In the genomic region with DNA sequence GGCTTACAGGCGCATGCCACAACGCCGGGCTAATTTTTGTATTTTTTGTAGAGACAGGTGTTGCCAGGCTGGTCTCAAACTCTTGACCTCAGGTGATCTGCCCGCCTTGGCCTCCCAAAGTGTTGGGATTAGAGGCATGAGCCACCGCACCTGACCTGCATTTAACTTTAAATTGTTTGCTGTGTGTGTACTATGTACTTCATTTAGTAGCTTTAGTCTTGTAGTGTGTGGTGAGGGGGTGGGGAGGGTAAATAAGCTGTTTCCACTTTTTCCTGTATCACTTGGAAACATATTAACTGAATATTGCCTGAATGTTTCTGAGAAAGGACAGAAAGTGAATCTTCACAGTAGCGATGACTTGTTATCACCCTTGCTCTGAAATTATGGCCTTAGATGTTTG, we compare ENCODE assay signal across 38 cellular contexts. TPM values are rescaled to one million over a fixed set of nuclear protein-coding genes. Genes with fewer than 3 reads are reported as not detected.
"Had no signal": no experiment of that assay in that cellular context is flagged by ENCODE, and none has a peak within 500 bp of the region (broad histone marks: within the 10 kb centered on the region; RNA-seq: fewer than 3 reads in every experiment).

No MANE protein-coding gene starts in this region.

- H3K27ac ChIP-seq: epithelial cell of prostate, esophagus squamous epithelium, gastroesophageal sphincter had no signal

- H3K4me3 Mint-ChIP-seq: activated CD4-positive, alpha-beta memory T cell treated with anti-CD3 and anti-CD28 coated beads for 36 hours; activated CD4-positive, alpha-beta T cell treated with anti-CD3 and anti-CD28 coated beads for 36 hours; activated CD4-positive, alpha-beta T cell treated with anti-CD3 and anti-CD28 coated beads, Interleukin-2, amount 10 ng/mL, durations not matched to agents 24 days and 14 days; activated CD8-positive, alpha-beta memory T cell treated with anti-CD3 and anti-CD28 coated beads, Interleukin-2, amount 10 ng/mL, durations not matched to agents 7 days and 5 days; activated CD8-positive, alpha-beta T cell treated with anti-CD3 and anti-CD28 coated beads, Interleukin-2, amount 10 ng/mL, durations not matched to agents 7 days and 5 days; activated naive CD4-positive, alpha-beta T cell treated with anti-CD3 and anti-CD28 coated beads for 36 hours; activated naive CD4-positive, alpha-beta T cell treated with anti-CD3 and anti-CD28 coated beads, Interleukin-2, amount 50 U/mL, for 24 hours; activated naive CD8-positive, alpha-beta T cell treated with anti-CD3 and anti-CD28 coated beads, Interleukin-2, amount 10 ng/mL, durations not matched to agents 7 days and 5 days; activated T-helper 17 cell treated with anti-CD3 and anti-CD28 coated beads, Interleukin-2, amount 50 U/mL, for 72 hours; T-helper 17 cell; T-helper 2 cell treated with Interferon-gamma antibody and Interleukin-4, amounts not matched to agents 5 μg/mL and 100 μg/mL, for 36 hours had no signal

- H3K4me3 ChIP-seq: esophagus squamous epithelium, gastroesophageal sphincter had no signal

- FAIRE-seq: astrocyte, colon, endometrium, endothelial cell of umbilical vein had no signal

- H3K27ac Mint-ChIP-seq: activated CD4-positive, alpha-beta memory T cell treated with anti-CD3 and anti-CD28 coated beads for 36 hours; activated CD4-positive, alpha-beta T cell treated with anti-CD3 and anti-CD28 coated beads, Interleukin-2, amount 10 ng/mL, durations not matched to agents 24 days and 14 days; activated CD8-positive, alpha-beta memory T cell treated with anti-CD3 and anti-CD28 coated beads, Interleukin-2, amount 10 ng/mL, durations not matched to agents 7 days and 5 days; activated naive CD4-positive, alpha-beta T cell treated with anti-CD3 and anti-CD28 coated beads for 36 hours; activated naive CD4-positive, alpha-beta T cell treated with anti-CD3 and anti-CD28 coated beads, Interleukin-2, amount 50 U/mL, for 24 hours; activated naive CD8-positive, alpha-beta T cell treated with anti-CD3 and anti-CD28 coated beads, Interleukin-2, amount 10 ng/mL, durations not matched to agents 7 days and 5 days; activated T-helper 17 cell treated with anti-CD3 and anti-CD28 coated beads, Interleukin-2, amount 50 U/mL, for 72 hours; T-helper 17 cell; T-helper 2 cell treated with Interferon-gamma antibody and Interleukin-4, amounts not matched to agents 5 μg/mL and 100 μg/mL, for 36 hours had no signal

- H3K27me3 Mint-ChIP-seq: activated CD4-positive, alpha-beta memory T cell treated with anti-CD3 and anti-CD28 coated beads for 36 hours; activated CD4-positive, alpha-beta T cell treated with anti-CD3 and anti-CD28 coated beads for 36 hours; activated CD4-positive, alpha-beta T cell treated with anti-CD3 and anti-CD28 coated beads, Interleukin-2, amount 10 ng/mL, durations not matched to agents 24 days and 14 days; activated CD8-positive, alpha-beta memory T cell treated with anti-CD3 and anti-CD28 coated beads, Interleukin-2, amount 10 ng/mL, durations not matched to agents 7 days and 5 days; activated naive CD4-positive, alpha-beta T cell treated with anti-CD3 and anti-CD28 coated beads, Interleukin-2, amount 50 U/mL, for 24 hours; activated naive CD8-positive, alpha-beta T cell treated with anti-CD3 and anti-CD28 coated beads, Interleukin-2, amount 10 ng/mL, durations not matched to agents 7 days and 5 days; activated T-helper 17 cell treated with anti-CD3 and anti-CD28 coated beads, Interleukin-2, amount 50 U/mL, for 72 hours; T-helper 17 cell had no signal

- H3K9me3 Mint-ChIP-seq: activated CD4-positive, alpha-beta memory T cell treated with anti-CD3 and anti-CD28 coated beads for 36 hours; activated CD4-positive, alpha-beta T cell treated with anti-CD3 and anti-CD28 coated beads, Interleukin-2, amount 10 ng/mL, durations not matched to agents 24 days and 14 days; activated naive CD4-positive, alpha-beta T cell treated with anti-CD3 and anti-CD28 coated beads for 36 hours; activated naive CD4-positive, alpha-beta T cell treated with anti-CD3 and anti-CD28 coated beads, Interleukin-2, amount 50 U/mL, for 24 hours; activated naive CD8-positive, alpha-beta T cell treated with anti-CD3 and anti-CD28 coated beads, Interleukin-2, amount 10 ng/mL, durations not matched to agents 7 days and 5 days; activated T-helper 17 cell treated with anti-CD3 and anti-CD28 coated beads, Interleukin-2, amount 50 U/mL, for 72 hours; T-helper 2 cell treated with Interferon-gamma antibody and Interleukin-4, amounts not matched to agents 5 μg/mL and 100 μg/mL, for 36 hours had no signal

- H3K9me3 ChIP-seq: esophagus squamous epithelium, gastroesophageal sphincter had no signal

- DNase-seq: activated CD4-positive, alpha-beta memory T cell treated with anti-CD3 and anti-CD28 coated beads for 36 hours; activated CD4-positive, alpha-beta T cell treated with anti-CD3 and anti-CD28 coated beads for 36 hours; activated CD4-positive, alpha-beta T cell treated with anti-CD3 and anti-CD28 coated beads, Interleukin-2, amount 10 ng/mL, durations not matched to agents 24 days and 14 days; activated CD4-positive, CD25-positive, alpha-beta regulatory T cell; activated CD4-positive, CD25-positive, alpha-beta regulatory T cell treated with anti-CD3 and anti-CD28 coated beads, Interleukin-2, amount 50 U/mL, for 72 hours; activated CD8-positive, alpha-beta memory T cell treated with anti-CD3 and anti-CD28 coated beads, Interleukin-2, amount 10 ng/mL, durations not matched to agents 7 days and 5 days; activated CD8-positive, alpha-beta memory T cell treated with anti-CD3 and anti-CD28 coated beads, Interleukin-2, amount 50 U/mL, for 4 hours; activated CD8-positive, alpha-beta T cell treated with anti-CD3 and anti-CD28 coated beads, Interleukin-2, amount 10 ng/mL, durations not matched to agents 7 days and 5 days; activated effector memory CD4-positive, alpha-beta T cell treated with anti-CD3 and anti-CD28 coated beads, Interleukin-2, amount 50 U/mL, for 16 hours; activated naive CD4-positive, alpha-beta T cell treated with anti-CD3 and anti-CD28 coated beads for 36 hours; activated naive CD8-positive, alpha-beta T cell treated with anti-CD3 and anti-CD28 coated beads, Interleukin-2, amount 10 ng/mL, durations not matched to agents 7 days and 5 days; activated T-cell treated with anti-CD3 and anti-CD28 coated beads, Interleukin-2, amount 50 U/mL, for 1 hour; amniotic stem cell; anterior cingulate cortex; caudate nucleus; effector CD8-positive, alpha-beta T cell; esophagus squamous epithelium; foreskin melanocyte; T-helper 1 cell; T-helper 17 cell; T1000; WERI-Rb-1 had no signal

- ATAC-seq: activated CD4-positive, alpha-beta T cell treated with anti-CD3 and anti-CD28 coated beads for 36 hours; activated CD8-positive, alpha-beta memory T cell treated with anti-CD3 and anti-CD28 coated beads, Interleukin-2, amount 10 ng/mL, durations not matched to agents 7 days and 5 days; activated CD8-positive, alpha-beta T cell treated with anti-CD3 and anti-CD28 coated beads, Interleukin-2, amount 10 ng/mL, durations not matched to agents 7 days and 5 days; activated T-helper 17 cell treated with anti-CD3 and anti-CD28 coated beads, Interleukin-2, amount 50 U/mL, for 72 hours; gastroesophageal sphincter; T-helper 17 cell had no signal

- H3K27me3 ChIP-seq: esophagus squamous epithelium, gastroesophageal sphincter had no signal

RNA-seq across cellular contexts. Expression of a gene that starts 14.3 kb away (rescaled TPM):
- total RNA-seq: activated CD4-positive, alpha-beta T cell treated with anti-CD3 and anti-CD28 coated beads, Interleukin-2, amount 10 ng/mL, durations not matched to agents 24 days and 14 days; astrocyte; chondrocyte; dermis microvascular lymphatic vessel endothelial cell; endothelial cell of umbilical vein; esophagus squamous epithelium; fibroblast of lung; fibroblast of villous mesenchyme; glomerular endothelial cell; T-helper 17 cell had no signal
- polyA plus RNA-seq: adipose tissue, esophagus had no signal
